Comparison of ENCODE assay signal across 17 cellular contexts in genomic region chr19:13425151-13425550, GRCh38.
A peak's percentile ranks its signal among the peaks of the same experiment; 100 is the strongest.
DNase-seq lines count a peak whose midpoint lies in the region; ATAC-seq, FAIRE-seq and TF ChIP-seq lines count a peak whose summit lies in the region.
"Had no signal": no experiment of that assay in that cellular context is flagged by ENCODE, and none has a peak within 500 bp of the region (broad histone marks: within the 10 kb centered on the region; RNA-seq: fewer than 3 reads in every experiment).

No MANE protein-coding gene starts in this region.

- 56 to 61% methylated on average over 3 of the region's 3 CpGs for WGBS in pancreas, 2 donors

- no peaks in the 10 kb centered on the region for H3K4me1 Mint-ChIP-seq in Caco-2 (ENCODE audit: low read depth, unreplicated experiment)
- no peaks in the 10 kb centered on the region for H3K4me1 Mint-ChIP-seq in activated T-cell treated with anti-CD3 and anti-CD28 coated beads, Interleukin-2, amount 50 U/mL, for 72 hours (ENCODE audit: low read depth)
- H3K4me1 Mint-ChIP-seq: B cell had no signal

- no peak for TF ChIP-seq CTCF in Caco-2 (IDR thresholded peaks at IDR 0.05; ENCODE audit: insufficient read depth in 1 of 2, low read depth in 1 of 2, low read length in 1 of 2, severe bottlenecking in 1 of 2, unreplicated experiment in 1 of 2)
- TF ChIP-seq CTCF in pancreas (IDR thresholded peaks at IDR 0.05) = no peak

- no peak overlapping the region for H3K4me3 Mint-ChIP-seq in Caco-2 (ENCODE audit: unreplicated experiment)
- H3K4me3 Mint-ChIP-seq in activated T-cell treated with anti-CD3 and anti-CD28 coated beads, Interleukin-2, amount 50 U/mL, for 72 hours = no peak overlapping the region
- H3K4me3 Mint-ChIP-seq: B cell; CD8-positive, alpha-beta T cell; HFFc6 had no signal

- H3K36me3 Mint-ChIP-seq in Caco-2 (ENCODE audit: insufficient read depth, unreplicated experiment) = no peaks in the 10 kb centered on the region
- H3K36me3 Mint-ChIP-seq in activated T-cell treated with anti-CD3 and anti-CD28 coated beads, Interleukin-2, amount 50 U/mL, for 72 hours (ENCODE audit: insufficient read depth in 2 of 2) = peaks cover 4% of the 10 kb centered on the region in 2 donors

- H3K9me3 ChIP-seq in Caco-2 (no peaks in the 10 kb centered on the region), pancreas (no peaks in the 10 kb centered on the region)

- H3K27me3 ChIP-seq in Caco-2 (replicated peaks; ENCODE audit: control insufficient read depth, insufficient read depth, low read length) = no peaks in the 10 kb centered on the region
- no peaks in the 10 kb centered on the region for H3K27me3 ChIP-seq in pancreas
- H3K27me3 ChIP-seq: BLaER1 treated with 17β-estradiol and CSF1 and Interleukin-3, amounts not matched to agents 10 nM and 100 nM had no signal

- CTCF ChIA-PET in Caco-2 (lab: Charles Lee) = no interaction called here

- FAIRE-seq in pancreas (lab: Jason Lieb, UNC) = no peak
- FAIRE-seq: G401.6, GM12891 had no signal

- POLR2A ChIA-PET in Caco-2 (lab: Charles Lee) = no interaction called here

- ATAC-seq in activated T-cell treated with anti-CD3 and anti-CD28 coated beads, Interleukin-2, amount 50 U/mL, for 72 hours (replicated peaks in 1 of 2) = no peak
- ATAC-seq in pancreas = no peak
- ATAC-seq: CD8-positive, alpha-beta T cell; HCT116 had no signal

- intact Hi-C loops in Caco-2 (cut with micrococcal nuclease; ENCODE audit: unreplicated experiment) = loop anchor here (10.0 kb wide), 1 partner anchor 60 kb away; no protein-coding TSS in a partner anchor
- intact Hi-C loops in pancreas (cut with DNase I) = loop anchor here in 1 of 3 donors (10.0 kb wide), 1 partner anchor 140 kb away; no protein-coding TSS in a partner anchor

- H3K27ac ChIP-seq in pancreas = no peak overlapping the region
- H3K27ac ChIP-seq: BLaER1 treated with 17β-estradiol and CSF1 and Interleukin-3, amounts not matched to agents 10 nM and 100 nM; HL-60 had no signal

- DNase-seq in Caco-2 (peak; percentile 38 to 69), M059J (ENCODE audit: low read depth) (peak; percentile 85), T1000 (lab: John Stamatoyannopoulos, UW) (peak; percentile 48), renal cortical epithelial cell (ENCODE audit: low read depth) (peak; percentile 12), NCI-H526 treated with DMSO at 0.1 percent for 48 hours (lab: John Stamatoyannopoulos, UW) (no peak), pancreas (no peak)
- no peak for DNase-seq in activated T-cell treated with anti-CD3 and anti-CD28 coated beads, Interleukin-2, amount 50 U/mL, for 72 hours
- DNase-seq: CD8-positive, alpha-beta T cell; GOT3; H7; HFFc6 had no signal

- H3K27me3 Mint-ChIP-seq in Caco-2 (ENCODE audit: insufficient read depth, unreplicated experiment) = no peaks in the 10 kb centered on the region
- peaks cover 13% of the 10 kb centered on the region for H3K27me3 Mint-ChIP-seq in activated T-cell treated with anti-CD3 and anti-CD28 coated beads, Interleukin-2, amount 50 U/mL, for 72 hours (ENCODE audit: low read depth)

- H3K9me3 Mint-ChIP-seq in Caco-2 (ENCODE audit: unreplicated experiment) = peaks cover 15% of the 10 kb centered on the region
- peaks cover 11 to 18% of the 10 kb centered on the region in 2 donors for H3K9me3 Mint-ChIP-seq in activated T-cell treated with anti-CD3 and anti-CD28 coated beads, Interleukin-2, amount 50 U/mL, for 72 hours

- no peak overlapping the region for H3K27ac Mint-ChIP-seq in Caco-2 (ENCODE audit: unreplicated experiment)
- H3K27ac Mint-ChIP-seq in activated T-cell treated with anti-CD3 and anti-CD28 coated beads, Interleukin-2, amount 50 U/mL, for 72 hours = no peak overlapping the region
- H3K27ac Mint-ChIP-seq: B cell; CD8-positive, alpha-beta T cell; HFFc6 had no signal

- H3K36me3 ChIP-seq in Caco-2 (ENCODE audit: control insufficient read depth, insufficient read depth, low read length) (no peaks in the 10 kb centered on the region), pancreas (no peaks in the 10 kb centered on the region)

- BruUV-seq in Caco-2 (replicated peaks; lab: Mats Ljungman, UMichigan) = no TSS peak

- peaks cover 7% of the 10 kb centered on the region; the same call in 1 of the 2 replicates for H3K4me1 ChIP-seq in Caco-2
- H3K4me1 ChIP-seq in pancreas = no peaks in the 10 kb centered on the region

- H3K4me3 ChIP-seq in Caco-2 (ENCODE audit: low read depth, low read length) = no peak overlapping the region
- no peak overlapping the region for H3K4me3 ChIP-seq in pancreas
- H3K4me3 ChIP-seq: BLaER1 treated with 17β-estradiol and CSF1 and Interleukin-3, amounts not matched to agents 10 nM and 100 nM had no signal

Comparison
In these comparisons a context has a peak if more than half of its experiments do, and no peak if none do; other contexts are left out.
1. DNase-seq: peak in Caco-2 (2 of 2), M059J (single experiment), T1000 (single experiment) and renal cortical epithelial cell (single experiment); none in NCI-H526 treated with DMSO at 0.1 percent for 48 hours (single experiment), activated T-cell treated with anti-CD3 and anti-CD28 coated beads, Interleukin-2, amount 50 U/mL, for 72 hours (0 of 2) and pancreas (0 of 6).